Comparison of ENCODE assay signal across 19 cellular contexts in genomic region chr2:168798888-168799410, GRCh38. TPM values are rescaled to one million over a fixed set of nuclear protein-coding genes. Genes with fewer than 3 reads are reported as not detected.
A peak's percentile ranks its signal among the peaks of the same experiment; 100 is the strongest.
DNase-seq lines count a peak whose midpoint lies in the region; ATAC-seq and TF ChIP-seq lines count a peak whose summit lies in the region.
"Had no signal": no experiment of that assay in that cellular context is flagged by ENCODE, and none has a peak within 500 bp of the region (broad histone marks: within the 10 kb centered on the region; RNA-seq: fewer than 3 reads in every experiment).

No MANE protein-coding gene starts in this region.

- H3K9me3 ChIP-seq in hepatocyte (ENCODE audit: low read depth) (no peaks in the 10 kb centered on the region), mucosa of rectum (ENCODE audit: control insufficient read depth in 2 of 2, low read length in 2 of 2) (no peaks in the 10 kb centered on the region), ascending aorta (no peaks in the 10 kb centered on the region)
- H3K9me3 ChIP-seq: A549; BLaER1 treated with 17β-estradiol and CSF1 and Interleukin-3, amounts not matched to agents 10 nM and 100 nM had no signal

- WGBS in hepatocyte (ENCODE audit: low lambda C conversion rate, missing lambda C conversion rate), result 83% methylated on average over 1 of the region's 1 CpG

- peak overlapping the region; percentile 21; the same call in 1 of the 2 replicates for H3K27ac Mint-ChIP-seq in WTC11

- H3K27me3 ChIP-seq in hepatocyte, result no peaks in the 10 kb centered on the region
- no peaks in the 10 kb centered on the region for H3K27me3 ChIP-seq in mucosa of rectum (ENCODE audit: control insufficient read depth in 2 of 2, insufficient read depth in 2 of 2, low read length in 2 of 2)
- H3K27me3 ChIP-seq in brain microvascular endothelial cell (replicated peaks), result no peaks in the 10 kb centered on the region
- H3K27me3 ChIP-seq in ascending aorta, result no peaks in the 10 kb centered on the region
- H3K27me3 ChIP-seq: BLaER1 treated with 17β-estradiol and CSF1 and Interleukin-3, amounts not matched to agents 10 nM and 100 nM had no signal

- H3K4me1 ChIP-seq in hepatocyte (ENCODE audit: insufficient read depth), result peaks cover 23% of the 10 kb centered on the region
- peaks cover 25 to 37% of the 10 kb centered on the region in 2 donors for H3K4me1 ChIP-seq in mucosa of rectum (ENCODE audit: control insufficient read depth in 2 of 2, insufficient read depth in 2 of 2, low read length in 2 of 2)
- no peaks in the 10 kb centered on the region for H3K4me1 ChIP-seq in ascending aorta

- H3K36me3 Mint-ChIP-seq in WTC11, result no peaks in the 10 kb centered on the region

- CTCF ChIA-PET in WTC11 (lab: Charles Lee), result interaction anchor here (1.4 kb wide), 1 partner anchor 25 kb away, joined by 4 read pairs; no protein-coding TSS in a partner anchor

- no peak overlapping the region; the same call in 1 of the 2 replicates for H3K4me3 Mint-ChIP-seq in WTC11

- TF ChIP-seq CTCF in WTC11 (IDR thresholded peaks at IDR 0.05) (no peak), hepatocyte (IDR thresholded peaks at IDR 0.05; ENCODE audit: poor library complexity) (no peak), brain microvascular endothelial cell (IDR thresholded peaks at IDR 0.05; ENCODE audit: low read depth, low read length, missing control alignments) (no peak), ascending aorta (IDR thresholded peaks at IDR 0.05) (no peak)

- DNase-seq in DMS79 treated with DMSO at 0.1 percent for 48 hours (lab: John Stamatoyannopoulos, UW), result peak; percentile 62
- no peak for DNase-seq in WTC11 (ENCODE audit: low spot score)
- peak; percentile 23 for DNase-seq in hepatocyte (ENCODE audit: low spot score)
- no peak for DNase-seq in activated naive CD4-positive, alpha-beta T cell treated with anti-CD3 and anti-CD28 coated beads, Interleukin-2, amount 50 U/mL, for 16 hours
- DNase-seq in brain microvascular endothelial cell, result no peak
- DNase-seq in ascending aorta (ENCODE audit: low spot score in 2 of 2), result no peak
- DNase-seq: GF-D8, NCI-H1417, NCI-H2171, NCI-H446 treated with DMSO at 0.1 percent for 48 hours, NCI-H774, RPMI8226, SIG-M5 had no signal

- H3K4me3 ChIP-seq in hepatocyte, result no peak overlapping the region
- no peak overlapping the region for H3K4me3 ChIP-seq in mucosa of rectum (ENCODE audit: low read length in 2 of 2)
- no peak overlapping the region for H3K4me3 ChIP-seq in brain microvascular endothelial cell (ENCODE audit: low read depth, low read length)
- H3K4me3 ChIP-seq in ascending aorta, result no peak overlapping the region
- H3K4me3 ChIP-seq: A549; BLaER1 treated with 17β-estradiol and CSF1 and Interleukin-3, amounts not matched to agents 10 nM and 100 nM had no signal

- POLR2A ChIA-PET in WTC11 (lab: Charles Lee), result no interaction called here

- peaks cover 2% of the 10 kb centered on the region; the same call in 1 of the 2 replicates for H3K27me3 Mint-ChIP-seq in WTC11 (ENCODE audit: low read depth)

- no peaks in the 10 kb centered on the region for H3K79me2 ChIP-seq in hepatocyte

- in situ Hi-C loops in brain microvascular endothelial cell (cut with HindIII; ENCODE audit: low pct_ligation_motif_present, low sequenced_read_pairs), result no loop called here

- ATAC-seq in WTC11 (peak; percentile 63), GM21619 (IDR thresholded peaks at IDR 0.05; ENCODE audit: unreplicated experiment) (no peak)
- ATAC-seq: A549 had no signal

- H3K9me2 ChIP-seq in hepatocyte (replicated peaks; ENCODE audit: insufficient read depth), result no peaks in the 10 kb centered on the region

- H3K4me1 Mint-ChIP-seq in WTC11, result peaks cover 49% of the 10 kb centered on the region

- H3K9ac ChIP-seq in mucosa of rectum (ENCODE audit: low read depth in 1 of 2, low read length in 2 of 2), result no peak overlapping the region
- H3K9ac ChIP-seq: BLaER1 treated with 17β-estradiol and CSF1 and Interleukin-3, amounts not matched to agents 10 nM and 100 nM had no signal

- H3K36me3 ChIP-seq in hepatocyte (replicated peaks; ENCODE audit: insufficient read depth, low read depth) (no peaks in the 10 kb centered on the region), mucosa of rectum (ENCODE audit: control insufficient read depth in 2 of 2, insufficient read depth in 2 of 2, low read length in 2 of 2) (no peaks in the 10 kb centered on the region), brain microvascular endothelial cell (replicated peaks) (no peaks in the 10 kb centered on the region), ascending aorta (no peaks in the 10 kb centered on the region)
- H3K36me3 ChIP-seq: BLaER1 treated with 17β-estradiol and CSF1 and Interleukin-3, amounts not matched to agents 10 nM and 100 nM had no signal

- peaks cover 2% of the 10 kb centered on the region for H3K9me3 Mint-ChIP-seq in WTC11

- intact Hi-C loops in ascending aorta (cut with DNase I), result no loop called here

- no peaks in the 10 kb centered on the region for H4K20me1 ChIP-seq in hepatocyte (ENCODE audit: insufficient read depth, poor library complexity, severe bottlenecking)
- H4K20me1 ChIP-seq: BLaER1 treated with 17β-estradiol and CSF1 and Interleukin-3, amounts not matched to agents 10 nM and 100 nM had no signal

- no peak overlapping the region for H3K27ac ChIP-seq in hepatocyte
- H3K27ac ChIP-seq in mucosa of rectum (ENCODE audit: low read depth in 2 of 2, low read length in 2 of 2), result peak overlapping the region; percentile 78 to 79
- no peak overlapping the region for H3K27ac ChIP-seq in brain microvascular endothelial cell
- H3K27ac ChIP-seq in ascending aorta, result no peak overlapping the region
- H3K27ac ChIP-seq: BLaER1 treated with 17β-estradiol and CSF1 and Interleukin-3, amounts not matched to agents 10 nM and 100 nM had no signal

- no peak overlapping the region for H3K4me2 ChIP-seq in hepatocyte
- H3K4me2 ChIP-seq: A549; BLaER1 treated with 17β-estradiol and CSF1 and Interleukin-3, amounts not matched to agents 10 nM and 100 nM had no signal

- H2AFZ ChIP-seq in hepatocyte, result no peak overlapping the region

TF ChIP-seq in WTC11, 78 proteins besides CTCF, POLR2A, EP300 and RAD21:
- TF ChIP-seq MAX (CRISPR knock-in tag; IDR thresholded peaks at IDR 0.05) (no peak), ZNF263 (CRISPR knock-in tag; IDR thresholded peaks at IDR 0.05; ENCODE audit: low read depth) (no peak), ETV6 (CRISPR knock-in tag; IDR thresholded peaks at IDR 0.05) (no peak), PREB (CRISPR knock-in tag; IDR thresholded peaks at IDR 0.05; ENCODE audit: borderline replicate concordance) (no peak), GABPB1 (CRISPR knock-in tag; IDR thresholded peaks at IDR 0.05) (no peak), CREM (CRISPR knock-in tag; IDR thresholded peaks at IDR 0.05) (no peak), ZNF396 (CRISPR knock-in tag; IDR thresholded peaks at IDR 0.05; ENCODE audit: borderline replicate concordance) (no peak), TEAD4 (CRISPR knock-in tag; IDR thresholded peaks at IDR 0.05) (no peak), ERG (CRISPR knock-in tag; IDR thresholded peaks at IDR 0.05) (no peak)

RNA-seq across cellular contexts. Expression of gene NOSTRIN, which starts 3.5 kb away (rescaled TPM):
- total RNA-seq in WTC11 (2021) (0.22 to 0.46 TPM in 2 of 3 replicates, not detected in the other), hepatocyte (10.7 and 19.1 TPM in 2 replicates), ascending aorta (7.8 TPM)
- polyA plus RNA-seq in hepatocyte, result 5.8 and 10.1 TPM in 2 replicates
- total RNA-seq: Daoy, HT1080 had no signal

Comparison
In these comparisons a context has a peak if more than half of its experiments do, and no peak if none do; other contexts are left out.
1. DNase-seq: peak in DMS79 treated with DMSO at 0.1 percent for 48 hours (single experiment) and hepatocyte (single experiment); none in WTC11 (single experiment), activated naive CD4-positive, alpha-beta T cell treated with anti-CD3 and anti-CD28 coated beads, Interleukin-2, amount 50 U/mL, for 16 hours (single experiment), brain microvascular endothelial cell (single experiment) and ascending aorta (0 of 2).
2. H3K27ac ChIP-seq: peak in mucosa of rectum (2 of 2); none in hepatocyte (single experiment), brain microvascular endothelial cell (single experiment) and ascending aorta (0 of 2).